Comparison of ENCODE assay signal across 9 cellular contexts in genomic region chr9:2158111-2158610, GRCh38.
DNase-seq lines count a peak whose midpoint lies in the region; ATAC-seq, FAIRE-seq and TF ChIP-seq lines count a peak whose summit lies in the region.
"Had no signal": no experiment of that assay in that cellular context is flagged by ENCODE, and none has a peak within 500 bp of the region (broad histone marks: within the 10 kb centered on the region; RNA-seq: fewer than 3 reads in every experiment).

No MANE protein-coding gene starts in this region.

- no peak overlapping the region for H3K27ac ChIP-seq in HepG2 (ENCODE audit: extremely low read length, insufficient read depth, low read length)

- H3K27me3 ChIP-seq in Loucy (ENCODE audit: insufficient read depth, low read length, poor library complexity, severe bottlenecking): no peaks in the 10 kb centered on the region
- H3K27me3 ChIP-seq in HepG2 (ENCODE audit: control insufficient read depth in 1 of 2, insufficient read depth in 2 of 2, low read length in 2 of 2): no peaks in the 10 kb centered on the region

- DNase-seq in H4 (ENCODE audit: low spot score) (peak; percentile 59), T-helper 22 cell (ENCODE audit: low read depth) (peak; percentile 17), dedifferentiated amniotic fluid mesenchymal stem cell (ENCODE audit: extremely low spot score) (peak; percentile 30), HepG2 (ENCODE audit: low spot score) (no peak), frontal cortex (ENCODE audit: low spot score in 2 of 2) (no peak)
- DNase-seq in stimulated activated CD4-positive, alpha-beta T cell treated with anti-CD3 and anti-CD28 coated beads, Interleukin-4, amount 100 ng/mL, for 4 hours: peak; percentile 13 to 37

- no peak for ATAC-seq in HepG2

- no peaks in the 10 kb centered on the region for H3K36me3 ChIP-seq in ES-I3 (ENCODE audit: insufficient read depth, low read length)
- H3K36me3 ChIP-seq in Loucy (ENCODE audit: insufficient read depth, low read length): peaks cover 15% of the 10 kb centered on the region
- no peaks in the 10 kb centered on the region for H3K36me3 ChIP-seq in HepG2 (replicated peaks in 1 of 2; ENCODE audit: control insufficient read depth in 1 of 2, insufficient read depth in 2 of 2, low read length in 2 of 2)

- BruUV-seq in HepG2 (replicated peaks; lab: Mats Ljungman, UMichigan): no TSS peak

- H3K9me3 ChIP-seq in ES-I3 (ENCODE audit: control insufficient read depth, insufficient read depth, low read length): no peaks in the 10 kb centered on the region
- H3K9me3 ChIP-seq in Loucy (ENCODE audit: insufficient read depth, low read depth, low read length): no peaks in the 10 kb centered on the region
- no peaks in the 10 kb centered on the region for H3K9me3 ChIP-seq in HepG2 (ENCODE audit: low read length)

- H4K20me1 ChIP-seq in Loucy (ENCODE audit: insufficient read depth, low read length, poor library complexity, severe bottlenecking) (no peaks in the 10 kb centered on the region), HepG2 (ENCODE audit: insufficient read depth, low read length) (no peaks in the 10 kb centered on the region; the same call in 1 of the 2 replicates)

- intact Hi-C loops in HepG2 (cut with micrococcal nuclease; ENCODE audit: unreplicated experiment): no loop called here

- TF ChIP-seq EP300 in HepG2 (IDR thresholded peaks at IDR 0.05; ENCODE audit: low read depth in 2 of 2, low read length in 2 of 2) (no peak), HepG2 (CRISPR knock-in tag; IDR thresholded peaks at IDR 0.05; ENCODE audit: borderline replicate concordance) (no peak)

- no peak for TF ChIP-seq RAD21 in HepG2 (CRISPR knock-in tag; IDR thresholded peaks at IDR 0.05)

- CTCF ChIA-PET in HepG2 (lab: Yijun Ruan, JAX; ENCODE audit: low intra/inter-chr PET ratio, low total read pairs): no interaction called here

- H3K4me1 ChIP-seq in ES-I3 (ENCODE audit: insufficient read depth, low read length) (peaks cover 25% of the 10 kb centered on the region), Loucy (ENCODE audit: insufficient read depth, low read length, poor library complexity, severe bottlenecking) (peaks cover 35% of the 10 kb centered on the region), HepG2 (ENCODE audit: insufficient read depth, low read length) (0 out of 2 replicates have a peak, but pooled peaks cover 8% of the 10 kb centered on the region)

- H3K9ac ChIP-seq in ES-I3 (ENCODE audit: low read depth, low read length) (peak overlapping the region; percentile 34), Loucy (ENCODE audit: low read depth, low read length, poor library complexity, severe bottlenecking) (peak overlapping the region; percentile 73), HepG2 (ENCODE audit: insufficient read depth, low read depth, low read length) (no peak overlapping the region)

- H3K9me2 ChIP-seq in Loucy (replicated peaks; ENCODE audit: low read depth, low read length): no peaks in the 10 kb centered on the region

- WGBS in HepG2 (ENCODE audit: low lambda C conversion rate): 91% methylated on average over 13 of the region's 13 CpGs

- POLR2A ChIA-PET in HepG2 (lab: Yijun Ruan, JAX): no interaction called here

- peak overlapping the region; percentile 75 for H3K4me3 ChIP-seq in Loucy (ENCODE audit: low read length, poor library complexity, severe bottlenecking)
- no peak overlapping the region for H3K4me3 ChIP-seq in HepG2 (replicated peaks in 1 of 3; ENCODE audit: insufficient read depth in 1 of 3, low read depth in 2 of 3, low read length in 3 of 3)

- H2AFZ ChIP-seq in Loucy (ENCODE audit: low read length): peak overlapping the region; percentile 53
- no peak overlapping the region for H2AFZ ChIP-seq in HepG2 (ENCODE audit: low read length)

- H3K79me2 ChIP-seq in Loucy (ENCODE audit: insufficient read depth, low read length) (peaks cover 55% of the 10 kb centered on the region), HepG2 (ENCODE audit: insufficient read depth, low read length) (no peaks in the 10 kb centered on the region)

- TF ChIP-seq POLR2A in HepG2 (IDR thresholded peaks at IDR 0.05; ENCODE audit: insufficient read depth in 1 of 2, low read depth in 2 of 2, low read length in 2 of 2): no peak

- H3K4me2 ChIP-seq in Loucy (ENCODE audit: low read depth, low read length, poor library complexity, severe bottlenecking) (peak overlapping the region; percentile 88), HepG2 (ENCODE audit: low read depth, low read length) (no peak overlapping the region)

- TF ChIP-seq CTCF in Loucy (conservative IDR thresholded peaks at IDR 0.05; ENCODE audit: low read length) (no peak), HepG2 (CRISPR knock-in tag; IDR thresholded peaks at IDR 0.05) (no peak)

- FAIRE-seq in HepG2 (lab: Jason Lieb, UNC) (no peak), frontal cortex (lab: Jason Lieb, UNC) (no peak)
- FAIRE-seq: colon had no signal

- no peaks in the 10 kb centered on the region for H3F3A ChIP-seq in Loucy (ENCODE audit: low read depth)

- in situ Hi-C loops in HepG2 (cut with HindIII; ENCODE audit: extremely low pct_ligation_motif_present, low pct_unique_long_range_greater_than_20kb): no loop called here

TF ChIP-seq in HepG2, 621 proteins besides CTCF, POLR2A, EP300 and RAD21:
- 0 out of 2 replicates have a peak, but pooled peaks have one; percentile 29 for TF ChIP-seq CEBPG (CRISPR knock-in tag; IDR thresholded peaks at IDR 0.05)
- no peak for TF ChIP-seq SKIL (CRISPR knock-in tag; IDR thresholded peaks at IDR 0.05; ENCODE audit: borderline replicate concordance)
- peak; percentile 91 for TF ChIP-seq CEBPB (IDR thresholded peaks at IDR 0.05; ENCODE audit: borderline replicate concordance, low read depth, low read length)
- TF ChIP-seq ZNF839 (CRISPR knock-in tag; IDR thresholded peaks at IDR 0.05; ENCODE audit: borderline replicate concordance): no peak
- no peak for TF ChIP-seq BATF2 (CRISPR knock-in tag; IDR thresholded peaks at IDR 0.05)
- TF ChIP-seq ZNF17 (CRISPR knock-in tag; IDR thresholded peaks at IDR 0.05): no peak
- TF ChIP-seq FOXK1 (CRISPR knock-in tag; IDR thresholded peaks at IDR 0.05; ENCODE audit: borderline replicate concordance, low read depth): no peak
- no peak for TF ChIP-seq ZBTB26 (CRISPR knock-in tag; IDR thresholded peaks at IDR 0.05; ENCODE audit: borderline replicate concordance)
- TF ChIP-seq MAZ (IDR thresholded peaks at IDR 0.05; ENCODE audit: borderline replicate concordance, low read depth, low read length): no peak
- TF ChIP-seq MAZ (CRISPR knock-in tag; IDR thresholded peaks at IDR 0.05; ENCODE audit: low read depth): no peak
- no peak for TF ChIP-seq ZNF550 (CRISPR knock-in tag; IDR thresholded peaks at IDR 0.05; ENCODE audit: borderline replicate concordance)
- TF ChIP-seq SRF (IDR thresholded peaks at IDR 0.05; ENCODE audit: low read depth, low read length): no peak

Comparison
In these comparisons a context has a peak if more than half of its experiments do, and no peak if none do; other contexts are left out.
1. DNase-seq: peak in H4 (single experiment), T-helper 22 cell (single experiment), dedifferentiated amniotic fluid mesenchymal stem cell (single experiment) and stimulated activated CD4-positive, alpha-beta T cell treated with anti-CD3 and anti-CD28 coated beads, Interleukin-4, amount 100 ng/mL, for 4 hours (2 of 2); none in HepG2 (single experiment) and frontal cortex (0 of 2).